In the genomic region with DNA sequence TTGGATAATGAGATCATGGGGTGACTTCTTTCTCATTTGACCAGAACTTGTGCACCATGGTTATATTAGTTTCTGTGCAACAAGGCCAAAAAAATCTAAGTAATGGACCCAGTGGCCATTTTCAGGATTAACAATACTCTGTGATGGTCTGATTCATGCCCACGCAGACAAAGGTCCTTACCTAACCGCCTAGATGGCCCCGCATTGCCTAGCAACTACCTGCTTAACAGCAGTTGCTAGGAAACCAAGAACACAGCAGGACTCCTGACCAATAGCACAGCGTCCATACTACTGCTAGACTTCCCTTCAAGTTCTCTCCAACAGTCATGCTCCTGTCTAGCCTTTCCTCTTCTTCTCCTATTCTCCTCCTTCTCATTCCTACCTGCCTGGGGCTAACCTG, we compare ENCODE assay signal across 8 cellular contexts. TPM values are rescaled to one million over a fixed set of nuclear protein-coding genes. Genes with fewer than 3 reads are reported as not detected.
DNase-seq lines count a peak whose midpoint lies in the region; ATAC-seq, FAIRE-seq and TF ChIP-seq lines count a peak whose summit lies in the region.

No MANE protein-coding gene starts in this region.

- no peak for FAIRE-seq in GM12892 (lab: Jason Lieb, UNC)

- H3K4me3 ChIP-seq in astrocyte of the cerebellum (ENCODE audit: low read depth, low read length), result no peak overlapping the region

- H3K4me1 Mint-ChIP-seq in stimulated activated effector memory CD8-positive, alpha-beta T cell treated with anti-CD3 and anti-CD28 coated beads, Interleukin-12 subunit alpha, Interleukin-12 subunit beta, amount 100 ng/mL, for 72 hours, result peaks cover 22% of the 10 kb centered on the region

- no peak for TF ChIP-seq CTCF in astrocyte of the cerebellum (IDR thresholded peaks at IDR 0.05; ENCODE audit: low read depth, low read length, missing control alignments)

- no peak for TF ChIP-seq POLR2A in GM12892 (IDR thresholded peaks at IDR 0.05; ENCODE audit: low read depth, low read length)

- DNase-seq in COLO668 (lab: John Stamatoyannopoulos, UW; ENCODE audit: unreplicated experiment), result peak; percentile 24
- DNase-seq in NCI-H1417 (lab: John Stamatoyannopoulos, UW), result peak; percentile 68 to 92 (median 74)
- peak; percentile 49 for DNase-seq in astrocyte of the cerebellum (ENCODE audit: low read depth)
- peak; percentile 95 for DNase-seq in left kidney (ENCODE audit: low read depth, low spot score)
- no peak for DNase-seq in activated CD8-positive, alpha-beta memory T cell treated with anti-CD3 and anti-CD28 coated beads, Interleukin-2, amount 50 U/mL, for 48 hours
- DNase-seq in stimulated activated effector memory CD8-positive, alpha-beta T cell treated with anti-CD3 and anti-CD28 coated beads, Interleukin-12 subunit alpha, Interleukin-12 subunit beta, amount 100 ng/mL, for 72 hours (ENCODE audit: low spot score in 2 of 2), result no peak
- no peak for DNase-seq in GM12892 (ENCODE audit: insufficient read length)
- DNase-seq in KG1 (lab: John Stamatoyannopoulos, UW), result no peak

- no peak overlapping the region for H3K4me3 Mint-ChIP-seq in stimulated activated effector memory CD8-positive, alpha-beta T cell treated with anti-CD3 and anti-CD28 coated beads, Interleukin-12 subunit alpha, Interleukin-12 subunit beta, amount 100 ng/mL, for 72 hours

- H3K36me3 Mint-ChIP-seq in stimulated activated effector memory CD8-positive, alpha-beta T cell treated with anti-CD3 and anti-CD28 coated beads, Interleukin-12 subunit alpha, Interleukin-12 subunit beta, amount 100 ng/mL, for 72 hours, result peaks cover 4% of the 10 kb centered on the region

- H3K9me3 Mint-ChIP-seq in stimulated activated effector memory CD8-positive, alpha-beta T cell treated with anti-CD3 and anti-CD28 coated beads, Interleukin-12 subunit alpha, Interleukin-12 subunit beta, amount 100 ng/mL, for 72 hours, result peaks cover 3% of the 10 kb centered on the region

- in situ Hi-C loops in astrocyte of the cerebellum (cut with HindIII; ENCODE audit: low sequenced_read_pairs), result no loop called here

- ATAC-seq in stimulated activated effector memory CD8-positive, alpha-beta T cell treated with anti-CD3 and anti-CD28 coated beads, Interleukin-12 subunit alpha, Interleukin-12 subunit beta, amount 100 ng/mL, for 72 hours, result no peak

- no peak overlapping the region for H3K27ac Mint-ChIP-seq in stimulated activated effector memory CD8-positive, alpha-beta T cell treated with anti-CD3 and anti-CD28 coated beads, Interleukin-12 subunit alpha, Interleukin-12 subunit beta, amount 100 ng/mL, for 72 hours

RNA-seq across cellular contexts. Expression of a gene that starts 22.5 kb away (rescaled TPM):
- 19.8 TPM for polyA plus RNA-seq in GM12892 (2012; ENCODE audit: missing spikeins)

RNA-seq across cellular contexts. Expression of a gene that starts 22.9 kb away (rescaled TPM):
- 42.1 TPM for polyA plus RNA-seq in GM12892 (2012; ENCODE audit: missing spikeins)

RNA-seq across cellular contexts. Expression of a gene that starts 40.1 kb away (rescaled TPM):
- 13.2 TPM for polyA plus RNA-seq in GM12892 (2012; ENCODE audit: missing spikeins)

Comparison
In these comparisons a context has a peak if more than half of its experiments do, and no peak if none do; other contexts are left out.
1. DNase-seq: peak in COLO668 (single experiment), NCI-H1417 (3 of 3), astrocyte of the cerebellum (single experiment) and left kidney (single experiment); none in activated CD8-positive, alpha-beta memory T cell treated with anti-CD3 and anti-CD28 coated beads, Interleukin-2, amount 50 U/mL, for 48 hours (single experiment), stimulated activated effector memory CD8-positive, alpha-beta T cell treated with anti-CD3 and anti-CD28 coated beads, Interleukin-12 subunit alpha, Interleukin-12 subunit beta, amount 100 ng/mL, for 72 hours (0 of 2), GM12892 (single experiment) and KG1 (single experiment).